In genomic region chr10:117830832-117831231, GRCh38 we compare ENCODE assay signal across 10 cellular contexts.
DNase-seq lines count a peak whose midpoint lies in the region; ATAC-seq and TF ChIP-seq lines count a peak whose summit lies in the region.
"Had no signal": no experiment of that assay in that cellular context is flagged by ENCODE, and none has a peak within 500 bp of the region (broad histone marks: within the 10 kb centered on the region; RNA-seq: fewer than 3 reads in every experiment).

No MANE protein-coding gene starts in this region.

- H3K9me3 Mint-ChIP-seq in IgD-negative memory B cell (peaks cover 0 to 3% (median 0%) of the 10 kb centered on the region in 3 donors), mesothelial cell of epicardium (no peaks in the 10 kb centered on the region)
- H3K9me3 Mint-ChIP-seq in natural killer cell treated with Interleukin-12 subunit alpha and Interleukin-12 subunit beta and Interleukin-15 and Interleukin-18, amount 100 ng/mL, for 72 hours: no peaks in the 10 kb centered on the region

- TF ChIP-seq CTCF in foreskin keratinocyte (conservative IDR thresholded peaks at IDR 0.05): no peak
- TF ChIP-seq CTCF in mesothelial cell of epicardium (IDR thresholded peaks at IDR 0.05; ENCODE audit: unreplicated experiment): no peak

- ATAC-seq in GM18498 (IDR thresholded peaks at IDR 0.05; ENCODE audit: unreplicated experiment) (peak; percentile 86), foreskin keratinocyte (no peak)
- ATAC-seq in natural killer cell treated with Interleukin-12 subunit alpha and Interleukin-12 subunit beta and Interleukin-15 and Interleukin-18, amount 100 ng/mL, for 72 hours: peak; percentile 36 to 61

- peak; percentile 3 for DNase-seq in activated effector memory CD4-positive, alpha-beta T cell treated with Interleukin-2 at 50 U/mL for 16 hours
- DNase-seq in natural killer cell treated with Interleukin-12 subunit alpha and Interleukin-12 subunit beta and Interleukin-15 and Interleukin-18, amount 100 ng/mL, for 72 hours (ENCODE audit: low spot score): no peak
- DNase-seq in foreskin keratinocyte (no peak), mesothelial cell of epicardium (ENCODE audit: low spot score in 2 of 2, unreplicated experiment in 2 of 2) (no peak), HK-2 (ENCODE audit: unreplicated experiment) (no peak), putamen (ENCODE audit: low spot score) (no peak)
- DNase-seq: brain microvascular endothelial cell, posterior cingulate gyrus had no signal

- H3K4me3 Mint-ChIP-seq in IgD-negative memory B cell: peak overlapping the region; percentile 5 to 71 (median 37)
- H3K4me3 Mint-ChIP-seq in natural killer cell treated with Interleukin-12 subunit alpha and Interleukin-12 subunit beta and Interleukin-15 and Interleukin-18, amount 100 ng/mL, for 72 hours: peak overlapping the region; percentile 70
- no peak overlapping the region for H3K4me3 Mint-ChIP-seq in mesothelial cell of epicardium

- no peaks in the 10 kb centered on the region for H3K4me1 ChIP-seq in foreskin keratinocyte

- H3K27ac Mint-ChIP-seq in IgD-negative memory B cell (peak overlapping the region in 1 of 3 donors; percentile 58), mesothelial cell of epicardium (no peak overlapping the region)
- peak overlapping the region in 1 of 2 donors; percentile 63 for H3K27ac Mint-ChIP-seq in natural killer cell treated with Interleukin-12 subunit alpha and Interleukin-12 subunit beta and Interleukin-15 and Interleukin-18, amount 100 ng/mL, for 72 hours

- H3K36me3 Mint-ChIP-seq in IgD-negative memory B cell (no peaks in the 10 kb centered on the region), mesothelial cell of epicardium (no peaks in the 10 kb centered on the region)
- H3K36me3 Mint-ChIP-seq in natural killer cell treated with Interleukin-12 subunit alpha and Interleukin-12 subunit beta and Interleukin-15 and Interleukin-18, amount 100 ng/mL, for 72 hours: no peaks in the 10 kb centered on the region

- no peak overlapping the region for H3K27ac ChIP-seq in foreskin keratinocyte
- H3K27ac ChIP-seq: brain microvascular endothelial cell had no signal

- H3K27me3 ChIP-seq in foreskin keratinocyte: no peaks in the 10 kb centered on the region
- H3K27me3 ChIP-seq: brain microvascular endothelial cell had no signal

- H3K4me1 Mint-ChIP-seq in IgD-negative memory B cell (peaks cover 2 to 11% (median 5%) of the 10 kb centered on the region in 3 donors), mesothelial cell of epicardium (peaks cover 5% of the 10 kb centered on the region)
- H3K4me1 Mint-ChIP-seq in natural killer cell treated with Interleukin-12 subunit alpha and Interleukin-12 subunit beta and Interleukin-15 and Interleukin-18, amount 100 ng/mL, for 72 hours (ENCODE audit: low read depth in 2 of 2): peaks cover 9 to 10% of the 10 kb centered on the region in 2 donors

- no peaks in the 10 kb centered on the region for H3K27me3 Mint-ChIP-seq in IgD-negative memory B cell
- H3K27me3 Mint-ChIP-seq in natural killer cell treated with Interleukin-12 subunit alpha and Interleukin-12 subunit beta and Interleukin-15 and Interleukin-18, amount 100 ng/mL, for 72 hours: no peaks in the 10 kb centered on the region
- peaks cover 3% of the 10 kb centered on the region for H3K27me3 Mint-ChIP-seq in mesothelial cell of epicardium (ENCODE audit: low read depth)
